In genomic region chr12:106732890-106733289, GRCh38 we compare ENCODE assay signal across 7 cellular contexts.
"Had no signal": no experiment of that assay in that cellular context is flagged by ENCODE, and none has a peak within 500 bp of the region (broad histone marks: within the 10 kb centered on the region; RNA-seq: fewer than 3 reads in every experiment).

No MANE protein-coding gene starts in this region.

- FAIRE-seq: HepG2, HTR-8/SVneo, K562 had no signal

- DNase-seq: IMR-90, KBM-7, KG1 had no signal

- H3K27ac ChIP-seq: HL-60 had no signal

- H3K4me3 ChIP-seq: K562 had no signal

- ATAC-seq: HepG2, K562 had no signal
